8 cellular contexts compared by ENCODE assay signal in genomic region chr2:135004005-135004746, GRCh38. TPM values are rescaled to one million over a fixed set of nuclear protein-coding genes. Genes with fewer than 3 reads are reported as not detected.
DNase-seq lines count a peak whose midpoint lies in the region; ATAC-seq and TF ChIP-seq lines count a peak whose summit lies in the region.

No MANE protein-coding gene starts in this region.

- POLR2A ChIA-PET in CD8-positive, alpha-beta memory T cell (lab: Charles Lee) = no interaction called here

- H3K4me3 Mint-ChIP-seq in CD8-positive, alpha-beta memory T cell = no peak overlapping the region
- no peak overlapping the region for H3K4me3 Mint-ChIP-seq in naive B cell

- H3K9me3 ChIP-seq in CD8-positive, alpha-beta memory T cell (ENCODE audit: low read length) = no peaks in the 10 kb centered on the region
- no peaks in the 10 kb centered on the region for H3K9me3 ChIP-seq in NT2/D1 (ENCODE audit: insufficient read depth, low read length)

- TF ChIP-seq CTCF in epithelial cell of proximal tubule (conservative IDR thresholded peaks at IDR 0.05; ENCODE audit: low read depth, low read length) = peak; percentile 98

- peak; percentile 46 to 77 (median 55) for DNase-seq in CD8-positive, alpha-beta memory T cell
- peak; percentile 70 for DNase-seq in HK-2 (ENCODE audit: unreplicated experiment)
- DNase-seq in NT2/D1 (ENCODE audit: low read depth, low spot score) = peak; percentile 71
- DNase-seq in activated T-cell treated with anti-CD3 and anti-CD28 coated beads for 24 hours (ENCODE audit: low read depth) = peak; percentile 60
- DNase-seq in epithelial cell of proximal tubule (ENCODE audit: low read depth) = no peak
- peak; percentile 54 for DNase-seq in naive B cell
- peak; percentile 44 to 54 for DNase-seq in stimulated activated CD8-positive, alpha-beta memory T cell treated with anti-CD3 and anti-CD28 coated beads, Interleukin-7, amount 100 ng/mL, for 4 hours (ENCODE audit: low read depth in 2 of 2)

- H3K4me1 Mint-ChIP-seq in CD8-positive, alpha-beta memory T cell = peaks cover 4 to 6% (median 6%) of the 10 kb centered on the region in 3 donors
- H3K4me1 Mint-ChIP-seq in naive B cell = peaks cover 0 to 7% (median 5%) of the 10 kb centered on the region in 3 donors

- H3K27ac Mint-ChIP-seq in CD8-positive, alpha-beta memory T cell = peak overlapping the region in 2 of 8 donors; percentile 32 to 83
- no peak overlapping the region for H3K27ac Mint-ChIP-seq in naive B cell

- CTCF ChIA-PET in CD8-positive, alpha-beta memory T cell (lab: Charles Lee) = interaction anchor here (0.7 to 4.2 kb wide), 28 partner anchors 9 to 795 kb away, joined by 3 to 73 read pairs (median 4); partner anchors contain the start of genes R3HDM1 and ZRANB3

- no peak overlapping the region for H3K4me3 ChIP-seq in CD8-positive, alpha-beta memory T cell (ENCODE audit: low read length)
- H3K4me3 ChIP-seq in NT2/D1 (ENCODE audit: insufficient read length, low read depth) = no peak overlapping the region
- H3K4me3 ChIP-seq in epithelial cell of proximal tubule (ENCODE audit: low read depth, low read length) = no peak overlapping the region

- no peaks in the 10 kb centered on the region for H3K36me3 Mint-ChIP-seq in CD8-positive, alpha-beta memory T cell
- no peaks in the 10 kb centered on the region for H3K36me3 Mint-ChIP-seq in naive B cell

- H3K9me3 Mint-ChIP-seq in CD8-positive, alpha-beta memory T cell = no peaks in the 10 kb centered on the region
- H3K9me3 Mint-ChIP-seq in naive B cell = no peaks in the 10 kb centered on the region

- no peak overlapping the region for H3K27ac ChIP-seq in CD8-positive, alpha-beta memory T cell (ENCODE audit: low read depth, low read length)

- peaks cover 6% of the 10 kb centered on the region for H3K4me1 ChIP-seq in CD8-positive, alpha-beta memory T cell (ENCODE audit: insufficient read depth, low read length)
- H3K4me1 ChIP-seq in NT2/D1 (ENCODE audit: insufficient read depth, insufficient read length) = no peaks in the 10 kb centered on the region

- peaks cover 13 to 32% of the 10 kb centered on the region in 2 donors for H3K27me3 Mint-ChIP-seq in CD8-positive, alpha-beta memory T cell
- H3K27me3 Mint-ChIP-seq in naive B cell = peaks cover 11 to 15% (median 13%) of the 10 kb centered on the region in 3 donors

- H3K9ac ChIP-seq in NT2/D1 (ENCODE audit: insufficient read length, low read depth) = no peak overlapping the region

- H3K27me3 ChIP-seq in CD8-positive, alpha-beta memory T cell (ENCODE audit: insufficient read depth, low read length, poor library complexity, severe bottlenecking) = peaks cover 8% of the 10 kb centered on the region
- peaks cover 14% of the 10 kb centered on the region for H3K27me3 ChIP-seq in NT2/D1 (ENCODE audit: insufficient read depth, insufficient read length)

- no peaks in the 10 kb centered on the region for H3K36me3 ChIP-seq in CD8-positive, alpha-beta memory T cell (ENCODE audit: insufficient read depth, low read length)
- no peaks in the 10 kb centered on the region for H3K36me3 ChIP-seq in NT2/D1 (ENCODE audit: insufficient read depth, insufficient read length, low read length)

- ATAC-seq in GM19372 (IDR thresholded peaks at IDR 0.05; ENCODE audit: low read depth, unreplicated experiment) = peak; percentile 93
- peak; percentile 79 to 91 for ATAC-seq in naive B cell (ENCODE audit: low read depth in 2 of 2)

RNA-seq across cellular contexts. Expression of gene MAP3K19, which starts 43.1 kb away (rescaled TPM):
- total RNA-seq in CD8-positive, alpha-beta memory T cell = not detected
- polyA plus RNA-seq in CD8-positive, alpha-beta memory T cell = not detected
- total RNA-seq in epithelial cell of proximal tubule = not detected in 2 replicates
- polyA plus RNA-seq in naive B cell (ENCODE audit: low read depth in 6 of 6) = not detected

RNA-seq across cellular contexts. Expression of gene RAB3GAP1, which starts 47.9 kb away (rescaled TPM):
- 10 to 100 TPM; 22.8 to 23.6 TPM for total RNA-seq in CD8-positive, alpha-beta memory T cell
- polyA plus RNA-seq in CD8-positive, alpha-beta memory T cell = 12.8 TPM
- 23.9 and 25.4 TPM in 2 replicates for total RNA-seq in epithelial cell of proximal tubule
- polyA plus RNA-seq in naive B cell (ENCODE audit: low read depth in 6 of 6) = 10 to 100 TPM in 5 of 6 donors, 1 to 10 TPM in 1; 6.2 to 26.7 (median 22.5) TPM
